12 cellular contexts compared by ENCODE assay signal in the genomic region with DNA sequence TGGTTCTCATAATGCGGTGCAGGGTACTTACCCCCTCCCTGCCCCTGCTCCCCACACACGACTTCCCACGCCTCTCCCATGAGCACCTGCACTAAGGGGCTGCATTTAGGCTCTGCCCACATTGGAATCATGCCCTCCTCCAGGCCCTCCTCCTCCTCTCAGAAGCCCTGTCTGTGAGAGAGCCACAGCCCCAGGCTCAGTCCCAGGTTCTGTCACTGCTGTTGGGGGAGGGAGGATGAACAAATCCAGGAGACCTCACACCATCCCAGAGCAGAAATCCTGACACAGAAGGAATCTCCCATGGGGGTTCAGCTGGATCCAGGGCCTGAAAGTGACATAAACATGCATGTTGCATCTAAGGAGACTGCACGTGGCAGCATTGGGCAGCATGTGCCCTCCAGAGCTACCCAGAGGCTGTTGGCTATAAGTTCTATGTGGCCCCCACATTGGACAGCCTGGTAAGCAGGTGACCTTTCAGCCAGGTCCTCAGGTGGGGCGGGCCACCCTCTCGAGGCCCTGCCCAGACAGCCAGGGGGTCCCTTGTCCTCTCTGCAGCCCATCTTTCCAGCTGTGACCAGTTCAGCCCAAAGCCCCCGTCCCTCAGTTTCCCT. TPM values are rescaled to one million over a fixed set of nuclear protein-coding genes. Genes with fewer than 3 reads are reported as not detected.
A peak's percentile ranks its signal among the peaks of the same experiment; 100 is the strongest.
DNase-seq lines count a peak whose midpoint lies in the region; ATAC-seq and TF ChIP-seq lines count a peak whose summit lies in the region.
"Had no signal": no experiment of that assay in that cellular context is flagged by ENCODE, and none has a peak within 500 bp of the region (broad histone marks: within the 10 kb centered on the region; RNA-seq: fewer than 3 reads in every experiment).

No MANE protein-coding gene starts in this region.

- no peak overlapping the region for H3K4me3 ChIP-seq in OCI-LY7 (ENCODE audit: low read depth, low read length, poor library complexity, severe bottlenecking)
- no peak overlapping the region for H3K4me3 ChIP-seq in esophagus squamous epithelium
- no peak overlapping the region for H3K4me3 ChIP-seq in CD4-positive, alpha-beta memory T cell (ENCODE audit: low read length in 2 of 2)

- H3K36me3 ChIP-seq in OCI-LY7 (ENCODE audit: insufficient read depth, low read length): peaks cover 19% of the 10 kb centered on the region
- H3K36me3 ChIP-seq in esophagus squamous epithelium: peaks cover 0 to 14% (median 0%) of the 10 kb centered on the region in 3 donors
- no peaks in the 10 kb centered on the region for H3K36me3 ChIP-seq in CD4-positive, alpha-beta memory T cell (ENCODE audit: insufficient read depth, low read length)

- H3K9me3 Mint-ChIP-seq in activated CD4-positive, alpha-beta T cell treated with anti-CD3 and anti-CD28 coated beads for 36 hours (ENCODE audit: low read depth): no peaks in the 10 kb centered on the region
- H3K9me3 Mint-ChIP-seq in stimulated activated memory B cell treated with anti-CD40 and anti-IgM and Interleukin-4, amounts not matched to agents 10 μg/mL and 1 μg/mL and 100 μg/mL, for 72 hours: no peaks in the 10 kb centered on the region
- peaks cover 0 to 1% (median 0%) of the 10 kb centered on the region in 8 donors for H3K9me3 Mint-ChIP-seq in CD4-positive, alpha-beta memory T cell

- H3K27me3 Mint-ChIP-seq in activated CD4-positive, alpha-beta T cell treated with anti-CD3 and anti-CD28 coated beads for 36 hours: no peaks in the 10 kb centered on the region
- no peaks in the 10 kb centered on the region for H3K27me3 Mint-ChIP-seq in stimulated activated memory B cell treated with anti-CD40 and anti-IgM and Interleukin-4, amounts not matched to agents 10 μg/mL and 1 μg/mL and 100 μg/mL, for 72 hours
- H3K27me3 Mint-ChIP-seq in CD4-positive, alpha-beta memory T cell: no peaks in the 10 kb centered on the region

- no peaks in the 10 kb centered on the region for H4K20me1 ChIP-seq in OCI-LY7 (ENCODE audit: insufficient read depth, low read length)

- H3K4me1 ChIP-seq in OCI-LY7 (ENCODE audit: insufficient read depth, low read length, poor library complexity, severe bottlenecking) (peaks cover 74% of the 10 kb centered on the region), esophagus squamous epithelium (peaks cover 0 to 15% (median 0%) of the 10 kb centered on the region in 3 donors)
- peaks cover under 1% of the 10 kb centered on the region for H3K4me1 ChIP-seq in CD4-positive, alpha-beta memory T cell (ENCODE audit: insufficient read depth, low read length)

- 31 to 67% methylated on average over 3 of the region's 7 CpGs for WGBS in esophagus squamous epithelium, 2 donors

- no TSS peak for BruUV-seq in OCI-LY7 (replicated peaks; lab: Mats Ljungman, UMichigan)

- H3K9me3 ChIP-seq in OCI-LY7 (ENCODE audit: low read length) (no peaks in the 10 kb centered on the region), esophagus squamous epithelium (no peaks in the 10 kb centered on the region)
- H3K9me3 ChIP-seq in CD4-positive, alpha-beta memory T cell (ENCODE audit: control insufficient read depth in 1 of 2, low read length in 2 of 2): no peaks in the 10 kb centered on the region

- peak overlapping the region; percentile 31 for H3K27ac Mint-ChIP-seq in activated CD4-positive, alpha-beta T cell treated with anti-CD3 and anti-CD28 coated beads for 36 hours
- H3K27ac Mint-ChIP-seq in stimulated activated memory B cell treated with anti-CD40 and anti-IgM and Interleukin-4, amounts not matched to agents 10 μg/mL and 1 μg/mL and 100 μg/mL, for 72 hours: peak overlapping the region; percentile 94
- peak overlapping the region in 3 of 7 donors; percentile 29 to 65 (median 36) for H3K27ac Mint-ChIP-seq in CD4-positive, alpha-beta memory T cell

- H2AFZ ChIP-seq in OCI-LY7 (ENCODE audit: low read length): no peak overlapping the region

- no peak for ATAC-seq in activated CD4-positive, alpha-beta T cell treated with anti-CD3 and anti-CD28 coated beads for 36 hours
- no peak for ATAC-seq in stimulated activated memory B cell treated with anti-CD40 and anti-IgM and Interleukin-4, amounts not matched to agents 10 μg/mL and 1 μg/mL and 100 μg/mL, for 72 hours
- ATAC-seq in HG03457 (IDR thresholded peaks at IDR 0.05; ENCODE audit: unreplicated experiment): no peak

- TF ChIP-seq CTCF in OCI-LY7 (conservative IDR thresholded peaks at IDR 0.05; ENCODE audit: low read length): no peak
- no peak for TF ChIP-seq CTCF in esophagus squamous epithelium (IDR thresholded peaks at IDR 0.05)

- CTCF ChIA-PET in activated CD4-positive, alpha-beta T cell treated with anti-CD3 and anti-CD28 coated beads for 36 hours (lab: Charles Lee): no interaction called here
- CTCF ChIA-PET in OCI-LY7 (lab: Charles Lee; ENCODE audit: unreplicated experiment): no interaction called here
- CTCF ChIA-PET in CD4-positive, alpha-beta memory T cell (lab: Charles Lee; ENCODE audit: partially characterized antibody): no interaction called here

- no peaks in the 10 kb centered on the region for H3K27me3 ChIP-seq in esophagus squamous epithelium
- H3K27me3 ChIP-seq in CD4-positive, alpha-beta memory T cell (ENCODE audit: insufficient read depth, low read length): no peaks in the 10 kb centered on the region

- H3K4me3 Mint-ChIP-seq in activated CD4-positive, alpha-beta T cell treated with anti-CD3 and anti-CD28 coated beads for 36 hours: no peak overlapping the region
- no peak overlapping the region for H3K4me3 Mint-ChIP-seq in stimulated activated memory B cell treated with anti-CD40 and anti-IgM and Interleukin-4, amounts not matched to agents 10 μg/mL and 1 μg/mL and 100 μg/mL, for 72 hours
- no peak overlapping the region for H3K4me3 Mint-ChIP-seq in CD4-positive, alpha-beta memory T cell

- peaks cover 11% of the 10 kb centered on the region for H3K36me3 Mint-ChIP-seq in activated CD4-positive, alpha-beta T cell treated with anti-CD3 and anti-CD28 coated beads for 36 hours (ENCODE audit: low read depth)
- no peaks in the 10 kb centered on the region for H3K36me3 Mint-ChIP-seq in stimulated activated memory B cell treated with anti-CD40 and anti-IgM and Interleukin-4, amounts not matched to agents 10 μg/mL and 1 μg/mL and 100 μg/mL, for 72 hours
- H3K36me3 Mint-ChIP-seq in CD4-positive, alpha-beta memory T cell: peaks cover 2 to 3% of the 10 kb centered on the region in 2 donors

- no peak for TF ChIP-seq POLR2A in esophagus squamous epithelium (IDR thresholded peaks at IDR 0.05)

- H3K4me2 ChIP-seq in OCI-LY7 (ENCODE audit: low read length): no peak overlapping the region

- H3K9me2 ChIP-seq in OCI-LY7 (ENCODE audit: insufficient read depth, low read length): no peaks in the 10 kb centered on the region

- intact Hi-C loops in activated CD4-positive, alpha-beta T cell treated with anti-CD3 and anti-CD28 coated beads for 36 hours (cut with DNase I, micrococcal nuclease): loop anchor here in 1 of 2 experiments (2.0 kb wide), 1 partner anchor 35 kb away; no protein-coding TSS in a partner anchor
- intact Hi-C loops in OCI-LY7 (cut with micrococcal nuclease; ENCODE audit: unreplicated experiment): no loop called here
- intact Hi-C loops in esophagus squamous epithelium (cut with DNase I): no loop called here
- intact Hi-C loops in CD4-positive, alpha-beta memory T cell (cut with micrococcal nuclease): no loop called here

- H3K4me1 Mint-ChIP-seq in activated CD4-positive, alpha-beta T cell treated with anti-CD3 and anti-CD28 coated beads for 36 hours: peaks cover 17% of the 10 kb centered on the region
- H3K4me1 Mint-ChIP-seq in stimulated activated memory B cell treated with anti-CD40 and anti-IgM and Interleukin-4, amounts not matched to agents 10 μg/mL and 1 μg/mL and 100 μg/mL, for 72 hours: peaks cover 87% of the 10 kb centered on the region
- peaks cover 2 to 13% (median 7%) of the 10 kb centered on the region in 4 donors for H3K4me1 Mint-ChIP-seq in CD4-positive, alpha-beta memory T cell

- no peak for DNase-seq in activated CD4-positive, alpha-beta T cell treated with anti-CD3 and anti-CD28 coated beads for 36 hours
- DNase-seq in activated CD4-positive, alpha-beta T cell treated with anti-CD3 and anti-CD28 coated beads for 4 hours: no peak
- DNase-seq in OCI-LY7 (ENCODE audit: low spot score) (no peak), islet precursor cell (peak; percentile 60), esophagus squamous epithelium (lab: John Stamatoyannopoulos, UW) (no peak)
- no peak for DNase-seq in CD4-positive, alpha-beta memory T cell
- DNase-seq: DMS153; effector CD4-positive, alpha-beta T cell; NCI-H345 had no signal

- H3K27ac ChIP-seq in OCI-LY7 (ENCODE audit: low read depth, low read length, poor library complexity, severe bottlenecking) (peak overlapping the region; percentile 22), esophagus squamous epithelium (peak overlapping the region in 2 of 4 donors; percentile 6 to 16)
- no peak overlapping the region for H3K27ac ChIP-seq in CD4-positive, alpha-beta memory T cell (ENCODE audit: low read depth, low read length)

- H3K79me2 ChIP-seq in OCI-LY7 (ENCODE audit: insufficient read depth, low read depth, low read length): no peaks in the 10 kb centered on the region

- POLR2A ChIA-PET in activated CD4-positive, alpha-beta T cell treated with anti-CD3 and anti-CD28 coated beads for 36 hours (lab: Charles Lee): no interaction called here
- POLR2A ChIA-PET in OCI-LY7 (lab: Charles Lee): interaction anchor here (1.4 kb wide), 1 partner anchor 31 kb away, joined by 3 read pairs; no protein-coding TSS in a partner anchor
- POLR2A ChIA-PET in CD4-positive, alpha-beta memory T cell (lab: Charles Lee; ENCODE audit: partially characterized antibody): no interaction called here

RNA-seq across cellular contexts. Expression of gene PILRA, which starts 1.6 kb away (rescaled TPM):
- total RNA-seq in activated CD4-positive, alpha-beta T cell treated with anti-CD3 and anti-CD28 coated beads for 36 hours: under 1 TPM; 0.80 to 0.90 TPM
- 6.4 and 8.0 TPM in 2 replicates for total RNA-seq in OCI-LY7 (2014; rRNA removed; shearing (Covaris generic))
- total RNA-seq in OCI-LY7 (2022): 13.5 and 16.0 TPM in 2 replicates
- 1 to 10 TPM in 2 of 4 donors, under 1 TPM in 2; 0.61 to 5.0 (median 1.1) TPM for total RNA-seq in esophagus squamous epithelium
- total RNA-seq in CD4-positive, alpha-beta memory T cell: 1 to 10 TPM; 5.7 to 5.8 TPM
- polyA plus RNA-seq in CD4-positive, alpha-beta memory T cell: under 1 TPM in 1 of 2 donors, not detected in 1; 0.32 TPM
- total RNA-seq: RPMI7951 had no signal

RNA-seq across cellular contexts. Expression of gene PILRB, which starts 13.7 kb away (rescaled TPM):
- total RNA-seq in activated CD4-positive, alpha-beta T cell treated with anti-CD3 and anti-CD28 coated beads for 36 hours: 10 to 100 TPM; 30.5 to 37.5 TPM
- total RNA-seq in OCI-LY7 (2014; rRNA removed; shearing (Covaris generic)): 90.2 and 102 TPM in 2 replicates
- total RNA-seq in OCI-LY7 (2022) (95.0 and 106 TPM in 2 replicates), esophagus squamous epithelium (10 to 100 TPM; 11.1 to 38.1 (median 25.7) TPM)
- total RNA-seq in CD4-positive, alpha-beta memory T cell: 100 to 1,000 TPM; 104 to 117 TPM
- polyA plus RNA-seq in CD4-positive, alpha-beta memory T cell: 1 to 10 TPM; 1.1 to 5.2 TPM

RNA-seq across cellular contexts. Expression of gene ZCWPW1, which starts 56.8 kb away (rescaled TPM):
- 1 to 10 TPM; 3.0 to 3.4 TPM for total RNA-seq in activated CD4-positive, alpha-beta T cell treated with anti-CD3 and anti-CD28 coated beads for 36 hours
- 4.1 and 10.9 TPM in 2 replicates for total RNA-seq in OCI-LY7 (2014; rRNA removed; shearing (Covaris generic))
- 10.8 and 11.9 TPM in 2 replicates for total RNA-seq in OCI-LY7 (2022)
- 1 to 10 TPM in 2 of 4 donors, under 1 TPM in 2; 0.83 to 4.2 (median 1.5) TPM for total RNA-seq in esophagus squamous epithelium
- total RNA-seq in CD4-positive, alpha-beta memory T cell: 10 to 100 TPM; 10.1 to 12.4 TPM
- 1 to 10 TPM; 5.0 to 6.1 TPM for polyA plus RNA-seq in CD4-positive, alpha-beta memory T cell

RNA-seq across cellular contexts. Expression of gene MEPCE, which starts 58.0 kb away (rescaled TPM):
- 10 to 100 TPM; 44.4 to 45.9 TPM for total RNA-seq in activated CD4-positive, alpha-beta T cell treated with anti-CD3 and anti-CD28 coated beads for 36 hours
- 37.9 and 44.2 TPM in 2 replicates for total RNA-seq in OCI-LY7 (2014; rRNA removed; shearing (Covaris generic))
- total RNA-seq in OCI-LY7 (2022) (54.1 and 65.6 TPM in 2 replicates), esophagus squamous epithelium (10 to 100 TPM; 18.0 to 27.7 (median 23.4) TPM)
- total RNA-seq in CD4-positive, alpha-beta memory T cell: 10 to 100 TPM; 57.3 to 58.8 TPM
- 10 to 100 TPM in 1 of 2 donors, 1 to 10 TPM in 1; 7.9 to 11.8 TPM for polyA plus RNA-seq in CD4-positive, alpha-beta memory T cell
